In genomic region chr2:10834300-10834699, GRCh38 we compare ENCODE assay signal across 17 cellular contexts.
"Had no signal": no experiment of that assay in that cellular context is flagged by ENCODE, and none has a peak within 500 bp of the region (broad histone marks: within the 10 kb centered on the region; RNA-seq: fewer than 3 reads in every experiment).

No MANE protein-coding gene starts in this region.

- H3K9me3 ChIP-seq: heart left ventricle, psoas muscle, tibial nerve, vagina had no signal

- ATAC-seq: left lobe of liver; natural killer cell treated with Interleukin-12 subunit alpha and Interleukin-12 subunit beta and Interleukin-15 and Interleukin-18, amount 100 ng/mL, for 72 hours had no signal

- H3K36me3 ChIP-seq: heart left ventricle, tibial nerve, vagina had no signal

- H3K27ac ChIP-seq: heart left ventricle, psoas muscle, tibial nerve, vagina had no signal

- FAIRE-seq: colon had no signal

- H3K4me1 ChIP-seq: psoas muscle, vagina had no signal

- DNase-seq: activated CD4-positive, alpha-beta memory T cell treated with anti-CD3 and anti-CD28 coated beads, Interleukin-2, amount 10 ng/mL, durations not matched to agents 7 days and 5 days; activated CD4-positive, CD25-positive, alpha-beta regulatory T cell treated with anti-CD3 and anti-CD28 coated beads, Interleukin-2, amount 50 U/mL, for 72 hours; activated gamma-delta T cell; activated T-cell treated with anti-CD3 and anti-CD28 coated beads, Interleukin-2, amount 50 U/mL, for 48 hours; foreskin melanocyte; heart left ventricle; islet precursor cell; mammary epithelial cell; occipital lobe; psoas muscle; stimulated activated CD4-positive, alpha-beta T cell treated with anti-CD3 and anti-CD28 coated beads, Interleukin-2, amount 100 ng/mL, for 24 hours; stimulated activated naive B cell treated with anti-CD40 and anti-IgM and Interleukin-4, amounts not matched to agents 10 μg/mL and 1 μg/mL and 100 μg/mL, for 72 hours had no signal

- H3K27me3 ChIP-seq: vagina had no signal

- H3K4me3 ChIP-seq: heart left ventricle, psoas muscle, tibial nerve, vagina had no signal
